Comparison of ENCODE assay signal across 1 cellular context in genomic region chr3:69944931-69945493, GRCh38.
TF ChIP-seq lines count a peak whose summit lies in the region.

No MANE protein-coding gene starts in this region.

TF ChIP-seq in HepG2, 621 proteins besides CTCF, POLR2A, EP300 and RAD21 (continued from another document):
- no peak for TF ChIP-seq PREB (CRISPR knock-in tag; IDR thresholded peaks at IDR 0.05)
- no peak for TF ChIP-seq NFYC (CRISPR knock-in tag; IDR thresholded peaks at IDR 0.05)
- TF ChIP-seq ZSCAN21 (CRISPR knock-in tag; IDR thresholded peaks at IDR 0.05; ENCODE audit: borderline replicate concordance): no peak
TF ChIP-seq in HepG2: peak in this region for 0.
